Comparison of ENCODE assay signal across 14 cellular contexts in genomic region chr14:39446131-39446744, GRCh38. TPM values are rescaled to one million over a fixed set of nuclear protein-coding genes. Genes with fewer than 3 reads are reported as not detected.
DNase-seq lines count a peak whose midpoint lies in the region; ATAC-seq and TF ChIP-seq lines count a peak whose summit lies in the region.
"Had no signal": no experiment of that assay in that cellular context is flagged by ENCODE, and none has a peak within 500 bp of the region (broad histone marks: within the 10 kb centered on the region; RNA-seq: fewer than 3 reads in every experiment).

No MANE protein-coding gene starts in this region.

- no peaks in the 10 kb centered on the region for H3K4me1 ChIP-seq in effector memory CD4-positive, alpha-beta T cell (ENCODE audit: control insufficient read depth, insufficient read depth, low read length, poor library complexity, severe bottlenecking)
- H3K4me1 ChIP-seq in heart right ventricle: peaks cover 0 to 8% (median 0%) of the 10 kb centered on the region in 9 donors
- H3K4me1 ChIP-seq: Peyer's patch, right lobe of liver, upper lobe of left lung had no signal

- no peak overlapping the region for H3K4me3 ChIP-seq in effector memory CD4-positive, alpha-beta T cell (ENCODE audit: insufficient read depth, low read depth, low read length, poor library complexity, severe bottlenecking)
- no peak overlapping the region for H3K4me3 ChIP-seq in heart right ventricle
- H3K4me3 ChIP-seq: Peyer's patch, right lobe of liver, upper lobe of left lung had no signal

- H3K4me3 Mint-ChIP-seq in activated naive CD8-positive, alpha-beta T cell treated with anti-CD3 and anti-CD28 coated beads, Interleukin-2, amount 10 ng/mL, durations not matched to agents 7 days and 5 days: no peak overlapping the region

- no peaks in the 10 kb centered on the region for H3K9me3 ChIP-seq in effector memory CD4-positive, alpha-beta T cell (ENCODE audit: control insufficient read depth, low read length)
- peaks cover 0 to 9% (median 0%) of the 10 kb centered on the region in 11 donors for H3K9me3 ChIP-seq in heart right ventricle
- H3K9me3 ChIP-seq: Peyer's patch, right lobe of liver, upper lobe of left lung had no signal

- no peak for TF ChIP-seq CTCF in heart right ventricle (IDR thresholded peaks at IDR 0.05)

- H3K27me3 Mint-ChIP-seq in activated naive CD8-positive, alpha-beta T cell treated with anti-CD3 and anti-CD28 coated beads, Interleukin-2, amount 10 ng/mL, durations not matched to agents 7 days and 5 days: no peaks in the 10 kb centered on the region

- no peaks in the 10 kb centered on the region for H3K27me3 ChIP-seq in effector memory CD4-positive, alpha-beta T cell (replicated peaks; ENCODE audit: control insufficient read depth, insufficient read depth, low read length, poor library complexity, severe bottlenecking)
- H3K27me3 ChIP-seq in heart right ventricle: no peaks in the 10 kb centered on the region
- H3K27me3 ChIP-seq: Peyer's patch, right lobe of liver, upper lobe of left lung had no signal

- 95 to 99% methylated on average over 1 of the region's 1 CpG for WGBS in heart right ventricle, 2 donors

- POLR2A ChIA-PET in activated naive CD8-positive, alpha-beta T cell treated with anti-CD3 and anti-CD28 coated beads, Interleukin-2, amount 10 ng/mL, durations not matched to agents 7 days and 5 days (lab: Charles Lee): no interaction called here

- H3K27ac ChIP-seq in effector memory CD4-positive, alpha-beta T cell (ENCODE audit: insufficient read depth, low read length, poor library complexity, severe bottlenecking): no peak overlapping the region
- H3K27ac ChIP-seq in heart right ventricle: no peak overlapping the region
- H3K27ac ChIP-seq: 22Rv1, Peyer's patch, right lobe of liver, upper lobe of left lung had no signal

- H3K36me3 ChIP-seq in effector memory CD4-positive, alpha-beta T cell (ENCODE audit: control insufficient read depth, insufficient read depth, low read length): no peaks in the 10 kb centered on the region
- H3K36me3 ChIP-seq in heart right ventricle: no peaks in the 10 kb centered on the region
- H3K36me3 ChIP-seq: Peyer's patch, right lobe of liver, upper lobe of left lung had no signal

- peaks cover 2% of the 10 kb centered on the region for H3K9me3 Mint-ChIP-seq in activated naive CD8-positive, alpha-beta T cell treated with anti-CD3 and anti-CD28 coated beads, Interleukin-2, amount 10 ng/mL, durations not matched to agents 7 days and 5 days
- H3K9me3 Mint-ChIP-seq: activated T-helper 2 cell treated with anti-CD3 and anti-CD28 coated beads, Interferon-gamma antibody, Interleukin-2, Interleukin-4, amounts not matched to agents 10 μg/mL and 5 μg/mL and 100 μg/mL, durations not matched to agents 14 hours and 24 hours and 36 hours had no signal

- H3K4me1 Mint-ChIP-seq in activated naive CD8-positive, alpha-beta T cell treated with anti-CD3 and anti-CD28 coated beads, Interleukin-2, amount 10 ng/mL, durations not matched to agents 7 days and 5 days: peaks cover 13% of the 10 kb centered on the region

- no peak for DNase-seq in activated CD4-positive, CD25-positive, alpha-beta regulatory T cell treated with anti-CD3 and anti-CD28 coated beads, Interleukin-2, amount 50 U/mL, for 72 hours
- DNase-seq in activated naive CD8-positive, alpha-beta T cell treated with anti-CD3 and anti-CD28 coated beads, Interleukin-2, amount 10 ng/mL, durations not matched to agents 7 days and 5 days: no peak
- no peak for DNase-seq in NCI-H1092 treated with DMSO at 0.1 percent for 48 hours (lab: John Stamatoyannopoulos, UW)
- DNase-seq in effector memory CD4-positive, alpha-beta T cell: no peak
- no peak for DNase-seq in heart right ventricle
- DNase-seq: NCI-H2029, Peyer's patch, right lobe of liver, upper lobe of left lung had no signal

- intact Hi-C loops in heart right ventricle (cut with DNase I): no loop called here

- ATAC-seq in activated CD4-positive, CD25-positive, alpha-beta regulatory T cell treated with anti-CD3 and anti-CD28 coated beads, Interleukin-2, amount 50 U/mL, for 24 hours: peak; percentile 10 to 35
- peak; percentile 66 for ATAC-seq in GM21528 (IDR thresholded peaks at IDR 0.05; ENCODE audit: low FRiP score, unreplicated experiment)
- ATAC-seq in HG03097 (IDR thresholded peaks at IDR 0.05; ENCODE audit: low FRiP score, unreplicated experiment): peak; percentile 49
- peak; percentile 10 for ATAC-seq in activated naive CD8-positive, alpha-beta T cell treated with anti-CD3 and anti-CD28 coated beads, Interleukin-2, amount 10 ng/mL, durations not matched to agents 7 days and 5 days (ENCODE audit: low read depth)
- ATAC-seq in heart right ventricle: no peak
- ATAC-seq: right lobe of liver had no signal

- no peak overlapping the region for H3K27ac Mint-ChIP-seq in activated naive CD8-positive, alpha-beta T cell treated with anti-CD3 and anti-CD28 coated beads, Interleukin-2, amount 10 ng/mL, durations not matched to agents 7 days and 5 days
- H3K27ac Mint-ChIP-seq: activated T-helper 2 cell treated with anti-CD3 and anti-CD28 coated beads, Interferon-gamma antibody, Interleukin-2, Interleukin-4, amounts not matched to agents 10 μg/mL and 5 μg/mL and 100 μg/mL, durations not matched to agents 14 hours and 24 hours and 36 hours had no signal

- H3K36me3 Mint-ChIP-seq in activated naive CD8-positive, alpha-beta T cell treated with anti-CD3 and anti-CD28 coated beads, Interleukin-2, amount 10 ng/mL, durations not matched to agents 7 days and 5 days: peaks cover 7% of the 10 kb centered on the region

RNA-seq across cellular contexts. Expression of gene FBXO33, which starts 14.0 kb away (rescaled TPM):
- total RNA-seq in activated naive CD8-positive, alpha-beta T cell treated with anti-CD3 and anti-CD28 coated beads, Interleukin-2, amount 10 ng/mL, durations not matched to agents 7 days and 5 days: 10 to 100 TPM; 18.7 to 19.0 TPM
- 1 to 10 TPM; 3.0 to 6.8 (median 5.1) TPM for total RNA-seq in heart right ventricle
- 1 to 10 TPM; 2.8 to 2.9 TPM for polyA plus RNA-seq in heart right ventricle

Comparison
In these comparisons a context has a peak if more than half of its experiments do, and no peak if none do; other contexts are left out.
1. ATAC-seq: peak in activated CD4-positive, CD25-positive, alpha-beta regulatory T cell treated with anti-CD3 and anti-CD28 coated beads, Interleukin-2, amount 50 U/mL, for 24 hours (2 of 2), GM21528 (single experiment), HG03097 (single experiment) and activated naive CD8-positive, alpha-beta T cell treated with anti-CD3 and anti-CD28 coated beads, Interleukin-2, amount 10 ng/mL, durations not matched to agents 7 days and 5 days (single experiment); none in heart right ventricle (0 of 8).